In the genomic region with DNA sequence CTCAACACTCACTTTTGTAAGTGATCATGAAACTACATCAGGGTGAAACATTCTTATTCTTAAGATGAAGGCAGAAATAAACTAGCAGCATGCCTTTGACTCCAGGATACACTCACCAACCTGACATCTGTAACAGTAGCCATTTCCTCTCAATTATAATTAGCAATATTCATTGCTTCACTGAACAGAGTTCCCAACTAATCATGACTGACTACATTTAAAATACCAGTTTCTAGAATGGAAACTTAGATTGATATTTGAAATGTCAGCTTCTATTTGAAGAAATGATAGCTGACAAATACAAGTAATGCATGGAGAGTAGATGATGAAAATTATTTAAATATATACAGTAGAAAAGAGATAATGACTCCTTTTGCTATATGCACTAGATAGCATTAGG, we compare ENCODE assay signal across 10 cellular contexts.
"Had no signal": no experiment of that assay in that cellular context is flagged by ENCODE, and none has a peak within 500 bp of the region (broad histone marks: within the 10 kb centered on the region; RNA-seq: fewer than 3 reads in every experiment).

No MANE protein-coding gene starts in this region.

- ATAC-seq: HCT116, K562 had no signal

- H3K36me3 ChIP-seq: HAP-1 had no signal

- DNase-seq: GM23248, GOT3, H7, HFFc6, IMR-90, KG1 had no signal

- H3K9me3 ChIP-seq: HAP-1 had no signal

- H3K4me3 ChIP-seq: GM23248, HAP-1, K562 had no signal

- H2AFZ ChIP-seq: GM23248 had no signal

- H3K4me1 ChIP-seq: HAP-1 had no signal

- H3K27ac ChIP-seq: GM23248, HL-60 had no signal
